ENCODE assay signal across 23 cellular contexts in the genomic region with DNA sequence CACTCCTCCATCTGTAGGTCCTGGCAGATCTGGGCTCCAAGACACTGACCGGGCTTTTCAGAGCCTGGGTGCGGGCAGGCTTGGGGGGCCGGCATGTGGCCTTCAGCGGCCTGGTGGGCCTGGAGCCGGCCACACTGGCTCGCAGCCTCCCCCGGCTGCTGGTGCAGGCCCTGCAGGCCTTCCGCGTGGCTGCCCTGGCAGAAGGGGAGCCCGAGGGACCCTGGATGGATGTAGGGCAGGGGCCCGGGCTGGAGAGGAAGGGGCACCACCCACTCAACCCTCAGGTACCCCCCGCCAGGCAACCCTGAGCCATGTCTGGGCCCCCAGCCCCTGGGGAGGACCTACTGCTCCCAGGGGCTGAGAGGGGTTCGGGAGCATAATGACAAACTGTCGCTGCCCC. TPM values are rescaled to one million over a fixed set of nuclear protein-coding genes. Genes with fewer than 3 reads are reported as not detected.
"Had no signal": no experiment of that assay in that cellular context is flagged by ENCODE, and none has a peak within 500 bp of the region (broad histone marks: within the 10 kb centered on the region; RNA-seq: fewer than 3 reads in every experiment).

No MANE protein-coding gene starts in this region.

- H3K4me3 Mint-ChIP-seq: central memory CD8-positive, alpha-beta T cell; dendritic cell treated with granulocyte-macrophage colony-stimulating factor and Interleukin-4, amounts not matched to agents 40 ng/mL and 50 ng/mL, for 4 days had no signal

- H3K27me3 ChIP-seq: ovary had no signal

- DNase-seq: effector memory CD8-positive, alpha-beta T cell; esophagus squamous epithelium; foreskin fibroblast; kidney; left colon; mesendoderm; naive thymus-derived CD4-positive, alpha-beta T cell; sigmoid colon; stimulated activated CD4-positive, alpha-beta T cell treated with anti-CD3 and anti-CD28 coated beads, Interleukin-2, amount 100 ng/mL, for 48 hours; stimulated activated naive CD4-positive, alpha-beta T cell treated with Interleukin-2 at 50 U/mL for 16 hours; trophoblast cell had no signal

- ATAC-seq: effector memory CD8-positive, alpha-beta T cell; left colon; naive thymus-derived CD4-positive, alpha-beta T cell had no signal

- H3K27ac ChIP-seq: esophagus squamous epithelium, hepatocyte, ovary, sigmoid colon had no signal

- H3K36me3 ChIP-seq: esophagus squamous epithelium, ovary, sigmoid colon had no signal

- H3K79me2 ChIP-seq: hepatocyte had no signal

- H3K36me3 Mint-ChIP-seq: naive thymus-derived CD4-positive, alpha-beta T cell had no signal

- H3K4me3 ChIP-seq: esophagus squamous epithelium, hepatocyte, ovary, sigmoid colon, smooth muscle cell had no signal

- H2AFZ ChIP-seq: hepatocyte had no signal

- H3K4me2 ChIP-seq: hepatocyte, smooth muscle cell had no signal

- H3K27ac Mint-ChIP-seq: dendritic cell treated with granulocyte-macrophage colony-stimulating factor and Interleukin-4, amounts not matched to agents 40 ng/mL and 50 ng/mL, for 4 days; effector memory CD8-positive, alpha-beta T cell; naive thymus-derived CD4-positive, alpha-beta T cell; nephron progenitor cell had no signal

- H3K9me3 ChIP-seq: esophagus squamous epithelium, ovary, sigmoid colon had no signal

- H3K9me3 Mint-ChIP-seq: central memory CD8-positive, alpha-beta T cell; dendritic cell treated with granulocyte-macrophage colony-stimulating factor and Interleukin-4, amounts not matched to agents 40 ng/mL and 50 ng/mL, for 4 days; effector memory CD8-positive, alpha-beta T cell; nephron progenitor cell had no signal

RNA-seq across cellular contexts. Expression of a gene that starts 0.8 kb away (rescaled TPM):
- total RNA-seq: epithelial cell of proximal tubule; esophagus squamous epithelium; hepatocyte; kidney; left colon; liver; lung microvascular endothelial cell; naive thymus-derived CD4-positive, alpha-beta T cell; posterior vena cava; renal cortical epithelial cell; sigmoid colon; smooth muscle cell had no signal

RNA-seq across cellular contexts. Expression of a gene that starts 5.0 kb away (rescaled TPM):
- total RNA-seq: epithelial cell of proximal tubule; esophagus squamous epithelium; hepatocyte; kidney; left colon; liver; lung microvascular endothelial cell; naive thymus-derived CD4-positive, alpha-beta T cell; posterior vena cava; renal cortical epithelial cell; sigmoid colon; smooth muscle cell; urinary bladder had no signal

RNA-seq across cellular contexts. Expression of a gene that starts 14.3 kb away (rescaled TPM):
- total RNA-seq: epithelial cell of proximal tubule; esophagus squamous epithelium; hepatocyte; kidney; left colon; liver; lung microvascular endothelial cell; naive thymus-derived CD4-positive, alpha-beta T cell; ovary; posterior vena cava; renal cortical epithelial cell; sigmoid colon; smooth muscle cell had no signal
